In the genomic region with DNA sequence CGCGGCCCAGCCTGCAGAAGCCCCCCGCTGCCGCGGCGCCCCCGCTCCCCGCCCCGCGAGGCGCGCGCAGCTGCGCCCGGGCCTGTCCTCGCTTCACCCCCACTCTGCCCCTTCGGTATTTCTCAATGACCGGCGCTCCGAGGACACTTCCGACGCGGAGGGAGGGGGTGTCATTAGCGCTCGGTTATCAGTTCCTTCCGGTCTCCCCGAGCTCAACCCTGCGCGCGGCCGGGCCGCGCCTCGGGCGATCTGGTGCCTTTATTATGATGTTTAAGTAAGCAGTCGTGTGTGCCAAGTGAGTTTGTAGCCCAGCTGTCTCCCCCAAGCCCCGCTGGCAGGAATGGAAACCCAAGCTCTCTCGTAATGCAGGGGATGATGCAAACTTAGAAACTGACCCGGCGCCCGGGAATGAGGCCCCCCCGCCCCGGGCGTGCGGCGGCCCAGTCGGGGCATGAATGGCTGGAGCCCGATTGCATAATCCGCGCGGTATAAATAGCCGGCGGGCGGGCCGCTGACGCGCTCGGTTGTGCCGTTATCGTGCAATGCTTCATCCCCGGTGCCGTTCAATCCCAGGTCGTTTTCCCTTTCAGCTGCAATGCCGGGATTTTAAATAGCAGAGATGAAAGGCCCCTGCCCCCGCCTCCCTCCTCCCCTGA, we compare ENCODE assay signal across 8 cellular contexts. TPM values are rescaled to one million over a fixed set of nuclear protein-coding genes. Genes with fewer than 3 reads are reported as not detected.
DNase-seq lines count a peak whose midpoint lies in the region; ATAC-seq and TF ChIP-seq lines count a peak whose summit lies in the region.

No MANE protein-coding gene starts in this region.

- CTCF ChIA-PET in RWPE1 (lab: Yijun Ruan, JAX): interaction anchor here (0.6 to 1.9 kb wide), 2 partner anchors 116 to 130 kb away, joined by 3 to 4 read pairs; no protein-coding TSS in a partner anchor

- DNase-seq in G401 (ENCODE audit: low spot score) (peak; percentile 80), GM23338 (ENCODE audit: low spot score) (peak; percentile 75), Kasumi-1 (lab: John Stamatoyannopoulos, UW) (peak; percentile 63 to 71), RWPE1 (ENCODE audit: low spot score) (peak; percentile 89), head of caudate nucleus (peak; percentile 66 to 94 (median 82)), non-pigmented ciliary epithelial cell (ENCODE audit: low read depth) (peak; percentile 59), GM19240 (ENCODE audit: insufficient read length, low spot score) (no peak)
- DNase-seq in activated naive CD8-positive, alpha-beta T cell treated with anti-CD3 and anti-CD28 coated beads, Interleukin-2, amount 10 ng/mL, durations not matched to agents 7 days and 5 days: peak; percentile 59

- H3K36me3 Mint-ChIP-seq in GM23338 (ENCODE audit: low read depth): no peaks in the 10 kb centered on the region
- no peaks in the 10 kb centered on the region for H3K36me3 Mint-ChIP-seq in activated naive CD8-positive, alpha-beta T cell treated with anti-CD3 and anti-CD28 coated beads, Interleukin-2, amount 10 ng/mL, durations not matched to agents 7 days and 5 days

- H3K27ac ChIP-seq in GM23338 (ENCODE audit: low read depth): peak overlapping the region; percentile 84; the same call in 1 of the 2 replicates
- peak overlapping the region; percentile 99 for H3K27ac ChIP-seq in RWPE1

- in situ Hi-C loops in G401 (cut with HindIII; ENCODE audit: low sequenced_read_pairs): loop anchor here (25.0 kb wide), 1 partner anchor 101 kb away; no protein-coding TSS in a partner anchor

- H3K4me3 ChIP-seq in GM23338: peak overlapping the region; percentile 89

- peak overlapping the region; percentile 100 for H2AFZ ChIP-seq in GM23338

- H4K20me1 ChIP-seq in GM23338 (replicated peaks; ENCODE audit: insufficient read depth): peaks cover 6% of the 10 kb centered on the region; the same call in 1 of the 2 replicates

- H3K4me3 Mint-ChIP-seq in GM23338: peak overlapping the region; percentile 91
- peak overlapping the region; percentile 88 for H3K4me3 Mint-ChIP-seq in activated naive CD8-positive, alpha-beta T cell treated with anti-CD3 and anti-CD28 coated beads, Interleukin-2, amount 10 ng/mL, durations not matched to agents 7 days and 5 days

- ATAC-seq in GM23338: peak; percentile 3; the same call in 2 of the 3 replicates
- peak; percentile 11 for ATAC-seq in activated naive CD8-positive, alpha-beta T cell treated with anti-CD3 and anti-CD28 coated beads, Interleukin-2, amount 10 ng/mL, durations not matched to agents 7 days and 5 days (ENCODE audit: low read depth)

- peaks cover 48% of the 10 kb centered on the region for H3K4me1 Mint-ChIP-seq in GM23338
- H3K4me1 Mint-ChIP-seq in activated naive CD8-positive, alpha-beta T cell treated with anti-CD3 and anti-CD28 coated beads, Interleukin-2, amount 10 ng/mL, durations not matched to agents 7 days and 5 days: peaks cover 8% of the 10 kb centered on the region

- H3K27me3 Mint-ChIP-seq in GM23338 (ENCODE audit: insufficient read depth, low read depth, poor library complexity): peaks cover 67% of the 10 kb centered on the region
- peaks cover 53% of the 10 kb centered on the region for H3K27me3 Mint-ChIP-seq in activated naive CD8-positive, alpha-beta T cell treated with anti-CD3 and anti-CD28 coated beads, Interleukin-2, amount 10 ng/mL, durations not matched to agents 7 days and 5 days

- no peaks in the 10 kb centered on the region for H3K9me3 Mint-ChIP-seq in GM23338
- peaks cover 1% of the 10 kb centered on the region for H3K9me3 Mint-ChIP-seq in activated naive CD8-positive, alpha-beta T cell treated with anti-CD3 and anti-CD28 coated beads, Interleukin-2, amount 10 ng/mL, durations not matched to agents 7 days and 5 days

- H3K27ac Mint-ChIP-seq in GM23338: peak overlapping the region; percentile 89
- H3K27ac Mint-ChIP-seq in activated naive CD8-positive, alpha-beta T cell treated with anti-CD3 and anti-CD28 coated beads, Interleukin-2, amount 10 ng/mL, durations not matched to agents 7 days and 5 days: peak overlapping the region; percentile 50

- POLR2A ChIA-PET in RWPE1 (lab: Yijun Ruan, JAX; ENCODE audit: low non-redundant PET): interaction anchor here (0.8 kb wide), 1 partner anchor 184 kb away, joined by 3 read pairs; no protein-coding TSS in a partner anchor
- POLR2A ChIA-PET in activated naive CD8-positive, alpha-beta T cell treated with anti-CD3 and anti-CD28 coated beads, Interleukin-2, amount 10 ng/mL, durations not matched to agents 7 days and 5 days (lab: Charles Lee): interaction anchor here (0.7 to 2.2 kb wide), 6 partner anchors 9 to 209 kb away, joined by 3 to 6 read pairs (median 5); partner anchors contain the start of gene ACTR2

- H3K27me3 ChIP-seq in GM23338 (ENCODE audit: insufficient read depth): peaks cover 67% of the 10 kb centered on the region

- H3K79me2 ChIP-seq in GM23338 (replicated peaks; ENCODE audit: insufficient read depth): no peaks in the 10 kb centered on the region

- peaks cover 43% of the 10 kb centered on the region for H3K4me1 ChIP-seq in GM23338 (ENCODE audit: insufficient read depth)

- H3K4me2 ChIP-seq in GM23338: peak overlapping the region; percentile 97

- no peaks in the 10 kb centered on the region for H3K36me3 ChIP-seq in GM23338 (ENCODE audit: insufficient read depth)

- intact Hi-C loops in head of caudate nucleus (cut with DNase I): loop anchor here (10.0 kb wide), 4 partner anchors 129 to 301 kb away; partner anchors contain the start of gene RAB1A

- H3K9me2 ChIP-seq in GM23338 (ENCODE audit: insufficient read depth): no peaks in the 10 kb centered on the region

- peaks cover 20% of the 10 kb centered on the region for H3F3A ChIP-seq in GM23338 (replicated peaks; ENCODE audit: low read depth)

- TF ChIP-seq CTCF in GM23338 (conservative IDR thresholded peaks at IDR 0.05; ENCODE audit: low read depth in 2 of 2) (no peak), RWPE1 (conservative IDR thresholded peaks at IDR 0.05; ENCODE audit: low read depth) (no peak)

TF ChIP-seq in GM23338, 12 proteins besides CTCF, POLR2A, EP300 and RAD21 (continues in another document):
- TF ChIP-seq ZNF331 (CRISPR knock-in tag; IDR thresholded peaks at IDR 0.05; ENCODE audit: low read depth) (no peak), EZH2phosphoT487 (IDR thresholded peaks at IDR 0.05; ENCODE audit: unreplicated experiment) (no peak), JUNB (IDR thresholded peaks at IDR 0.05; ENCODE audit: unreplicated experiment) (no peak), CREB1 (CRISPR knock-in tag; IDR thresholded peaks at IDR 0.05; ENCODE audit: low read depth) (no peak), EZH2 (IDR thresholded peaks at IDR 0.05; ENCODE audit: low read depth, unreplicated experiment) (no peak), ZNF114 (CRISPR knock-in tag; IDR thresholded peaks at IDR 0.05) (no peak), REST (IDR thresholded peaks at IDR 0.05; ENCODE audit: unreplicated experiment) (no peak)
- TF ChIP-seq, protein P1, sequence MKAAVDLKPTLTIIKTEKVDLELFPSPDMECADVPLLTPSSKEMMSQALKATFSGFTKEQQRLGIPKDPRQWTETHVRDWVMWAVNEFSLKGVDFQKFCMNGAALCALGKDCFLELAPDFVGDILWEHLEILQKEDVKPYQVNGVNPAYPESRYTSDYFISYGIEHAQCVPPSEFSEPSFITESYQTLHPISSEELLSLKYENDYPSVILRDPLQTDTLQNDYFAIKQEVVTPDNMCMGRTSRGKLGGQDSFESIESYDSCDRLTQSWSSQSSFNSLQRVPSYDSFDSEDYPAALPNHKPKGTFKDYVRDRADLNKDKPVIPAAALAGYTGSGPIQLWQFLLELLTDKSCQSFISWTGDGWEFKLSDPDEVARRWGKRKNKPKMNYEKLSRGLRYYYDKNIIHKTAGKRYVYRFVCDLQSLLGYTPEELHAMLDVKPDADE (IDR thresholded peaks at IDR 0.05): no peak

RNA-seq across cellular contexts. Expression of gene SPRED2, which starts 3.9 kb away (rescaled TPM):
- total RNA-seq in G401 (2014; rRNA removed; shearing (Covaris generic)): 4.1 and 7.5 TPM in 2 replicates
- 10.4 and 13.0 TPM in 2 replicates for total RNA-seq in GM23338 (2014; rRNA removed; shearing (Covaris generic))
- polyA plus RNA-seq in GM23338 (2016; fragmentation: Nextera tagmentation; extraction: Ambion mirVana): 7.2 and 8.7 TPM in 2 replicates
- total RNA-seq in activated naive CD8-positive, alpha-beta T cell treated with anti-CD3 and anti-CD28 coated beads, Interleukin-2, amount 10 ng/mL, durations not matched to agents 7 days and 5 days: 1 to 10 TPM; 9.3 to 9.9 TPM
